Comparison of ENCODE assay signal across 9 cellular contexts in genomic region chr17:47839899-47840741, GRCh38. TPM values are rescaled to one million over a fixed set of nuclear protein-coding genes. Genes with fewer than 3 reads are reported as not detected.
DNase-seq lines count a peak whose midpoint lies in the region; ATAC-seq and TF ChIP-seq lines count a peak whose summit lies in the region.
"Had no signal": no experiment of that assay in that cellular context is flagged by ENCODE, and none has a peak within 500 bp of the region (broad histone marks: within the 10 kb centered on the region; RNA-seq: fewer than 3 reads in every experiment).

No MANE protein-coding gene starts in this region.

- H3K27me3 ChIP-seq in H9 (ENCODE audit: insufficient read depth, low read length) (no peaks in the 10 kb centered on the region; the same call in 1 of the 2 replicates), skeletal muscle satellite cell (ENCODE audit: control insufficient read depth, insufficient read depth, low read length) (no peaks in the 10 kb centered on the region)

- WGBS in H9 (ENCODE audit: extremely low coverage, insufficient read length, low lambda C conversion rate), result no CpG with 5 or more reads among the region's 17 CpGs

- DNase-seq in H9, result no peak
- DNase-seq in SK-N-MC (ENCODE audit: low read depth, low spot score), result no peak
- no peak for DNase-seq in foreskin fibroblast
- no peak for DNase-seq in NOMO-1 treated with dmso at 0.1 percent for 144 hours (lab: John Stamatoyannopoulos, UW; ENCODE audit: unreplicated experiment)
- no peak for DNase-seq in cortex of kidney (lab: John Stamatoyannopoulos, UW)

- H3K4me3 ChIP-seq in SK-N-MC (peak overlapping the region; percentile 89), foreskin fibroblast (ENCODE audit: low read depth in 1 of 2, low read length in 2 of 2) (peak overlapping the region; percentile 91), skeletal muscle satellite cell (ENCODE audit: low read length) (peak overlapping the region; percentile 84)

- H3K36me3 ChIP-seq in SK-N-MC (ENCODE audit: insufficient read depth, low read length) (no peaks in the 10 kb centered on the region), skeletal muscle satellite cell (ENCODE audit: insufficient read depth, low read length) (peaks cover 6% of the 10 kb centered on the region)

- no peak overlapping the region for H3K23ac ChIP-seq in H9 (ENCODE audit: insufficient read length, low read depth, low read length)

- no peaks in the 10 kb centered on the region for H4K20me1 ChIP-seq in H9 (ENCODE audit: control insufficient read depth, insufficient read depth, insufficient read length)

- peak overlapping the region; percentile 0 for H3K9ac ChIP-seq in H9 (ENCODE audit: extremely low read depth, insufficient read length, low read length)
- no peak overlapping the region for H3K9ac ChIP-seq in SK-N-MC (ENCODE audit: insufficient read length)
- H3K9ac ChIP-seq in skeletal muscle satellite cell (ENCODE audit: low read depth, low read length), result peak overlapping the region; percentile 84

- H3K27ac Mint-ChIP-seq in H9, result peak overlapping the region in 1 of 3 experiments; percentile 52; a peak in 1 of 7 replicates

- H4K91ac ChIP-seq in H9 (ENCODE audit: insufficient read length, low read depth, low read length), result no peak overlapping the region

- peaks cover 15% of the 10 kb centered on the region for H3K27me3 Mint-ChIP-seq in H9 (ENCODE audit: low read depth)

- H4K5ac ChIP-seq in H9 (ENCODE audit: insufficient read length, low read depth, low read length), result no peak overlapping the region

- no peak overlapping the region for H3T11ph ChIP-seq in H9 (ENCODE audit: low read length)

- ATAC-seq in HG03378 (IDR thresholded peaks at IDR 0.05; ENCODE audit: unreplicated experiment), result no peak
- no peak for ATAC-seq in GM21515 (IDR thresholded peaks at IDR 0.05; ENCODE audit: unreplicated experiment)

- H3K4me1 Mint-ChIP-seq in H9, result peaks cover 19 to 35% of the 10 kb centered on the region in 2 experiments

- H3K27ac ChIP-seq in H9 (ENCODE audit: insufficient read length, low read depth, low read length), result no peak overlapping the region
- no peak overlapping the region for H3K27ac ChIP-seq in SK-N-MC
- H3K27ac ChIP-seq: epithelial cell of prostate had no signal

- H2BK20ac ChIP-seq in H9 (ENCODE audit: low read depth, low read length, poor library complexity, severe bottlenecking), result no peak overlapping the region

- H3K23me2 ChIP-seq in H9 (ENCODE audit: insufficient read length, low read depth, low read length, poor library complexity, severe bottlenecking), result peaks cover 3% of the 10 kb centered on the region

- no peaks in the 10 kb centered on the region; the same call in 1 of the 2 replicates for H3K4me1 ChIP-seq in H9 (ENCODE audit: insufficient read depth, low read length)
- H3K4me1 ChIP-seq in skeletal muscle satellite cell (ENCODE audit: control insufficient read depth, insufficient read depth, low read length), result peaks cover 27% of the 10 kb centered on the region

- no peak overlapping the region for H3K4ac ChIP-seq in H9 (ENCODE audit: low read depth, low read length)

- H3K4me2 ChIP-seq in H9 (ENCODE audit: insufficient read depth, insufficient read length, low read length), result peak overlapping the region; percentile 70
- peak overlapping the region; percentile 93 for H3K4me2 ChIP-seq in skeletal muscle satellite cell (ENCODE audit: low read length)

- H3K56ac ChIP-seq in H9 (ENCODE audit: insufficient read length, low read depth, low read length), result no peak overlapping the region

- H2BK120ac ChIP-seq in H9 (ENCODE audit: low read depth, low read length, poor library complexity, severe bottlenecking), result no peak overlapping the region

- no peak overlapping the region for H2BK12ac ChIP-seq in H9 (ENCODE audit: insufficient read length, low read depth, low read length)

- H2BK15ac ChIP-seq in H9 (ENCODE audit: low read depth, low read length), result no peak overlapping the region

- H3K9me3 ChIP-seq in H9 (ENCODE audit: control insufficient read depth, low read depth, low read length) (no peaks in the 10 kb centered on the region), SK-N-MC (ENCODE audit: low read depth, low read length) (no peaks in the 10 kb centered on the region), skeletal muscle satellite cell (replicated peaks; ENCODE audit: low read length) (no peaks in the 10 kb centered on the region)

- H3K9me3 Mint-ChIP-seq in H9, result no peaks in the 10 kb centered on the region

- no peak overlapping the region for H2AFZ ChIP-seq in H9 (ENCODE audit: low read length)

- H3K4me3 Mint-ChIP-seq in H9, result peak overlapping the region; percentile 93 to 97

- peaks cover 0 to 20% (median 13%) of the 10 kb centered on the region in 3 experiments; a peak in 6 of 7 replicates for H3K36me3 Mint-ChIP-seq in H9 (ENCODE audit: insufficient read depth in 1 of 3, low read depth in 3 of 3)

- H2AK5ac ChIP-seq in H9 (ENCODE audit: insufficient read length, low read length), result no peak overlapping the region

- no peak overlapping the region for H2BK5ac ChIP-seq in H9 (ENCODE audit: insufficient read length, low read length)

- TF ChIP-seq CTCF in H9 (conservative IDR thresholded peaks at IDR 0.05) (no peak), foreskin fibroblast (IDR thresholded peaks at IDR 0.05; ENCODE audit: low read depth, low read length) (no peak)

- no peak overlapping the region; the same call in 1 of the 2 replicates for H3K14ac ChIP-seq in H9 (ENCODE audit: insufficient read depth, low read length)

- H3K79me1 ChIP-seq in H9 (ENCODE audit: insufficient read depth, low read depth, low read length, poor library complexity, severe bottlenecking), result no peaks in the 10 kb centered on the region

- no peak overlapping the region for H3K18ac ChIP-seq in H9 (ENCODE audit: insufficient read length, low read depth, low read length)

- H4K8ac ChIP-seq in H9 (replicated peaks; ENCODE audit: insufficient read length, low read depth, low read length), result no peak overlapping the region

- no peaks in the 10 kb centered on the region; the same call in 1 of the 2 replicates for H3K79me2 ChIP-seq in H9 (ENCODE audit: insufficient read depth, low read length)

RNA-seq across cellular contexts. Expression of gene SCRN2, which starts 1.0 kb away (rescaled TPM):
- 34.0 and 38.6 TPM in 2 replicates for total RNA-seq in H9 (2021)
- total RNA-seq in skeletal muscle satellite cell (2012; rRNA removed), result 19.4 and 35.0 TPM in 2 replicates

RNA-seq across cellular contexts. Expression of gene LRRC46, which starts 8.7 kb away (rescaled TPM):
- total RNA-seq in H9 (2021), result 0.29 and 0.31 TPM in 2 replicates
- 0.22 TPM in 1 of 2 replicates, not detected in the other for total RNA-seq in skeletal muscle satellite cell (2012; rRNA removed)

RNA-seq across cellular contexts. Expression of gene MRPL10, which starts 8.8 kb away (rescaled TPM):
- 67.2 and 68.4 TPM in 2 replicates for total RNA-seq in H9 (2021)
- 27.1 and 29.1 TPM in 2 replicates for total RNA-seq in skeletal muscle satellite cell (2012; rRNA removed)

RNA-seq across cellular contexts. Expression of gene SP6, which starts 10.8 kb away (rescaled TPM):
- 0.90 and 0.92 TPM in 2 replicates for total RNA-seq in H9 (2021)
- total RNA-seq in skeletal muscle satellite cell (2012; rRNA removed), result under 0.01 TPM in 1 of 2 replicates, not detected in the other

RNA-seq across cellular contexts. Expression of gene OSBPL7, which starts 18.5 kb away (rescaled TPM):
- 12.0 and 13.0 TPM in 2 replicates for total RNA-seq in H9 (2021)
- total RNA-seq in skeletal muscle satellite cell (2012; rRNA removed), result 2.8 and 5.5 TPM in 2 replicates
